16 cellular contexts compared by ENCODE assay signal in genomic region chr11:126630488-126630887, GRCh38.
DNase-seq lines count a peak whose midpoint lies in the region; ATAC-seq and TF ChIP-seq lines count a peak whose summit lies in the region.
"Had no signal": no experiment of that assay in that cellular context is flagged by ENCODE, and none has a peak within 500 bp of the region (broad histone marks: within the 10 kb centered on the region; RNA-seq: fewer than 3 reads in every experiment).

No MANE protein-coding gene starts in this region.

- H3K9ac ChIP-seq in neural cell (ENCODE audit: low read length), result peak overlapping the region; percentile 47
- H3K9ac ChIP-seq: BLaER1 had no signal

- H3K36me3 ChIP-seq in WERI-Rb-1 (no peaks in the 10 kb centered on the region), neural cell (ENCODE audit: insufficient read depth, low read length) (no peaks in the 10 kb centered on the region), upper lobe of right lung (no peaks in the 10 kb centered on the region)
- H3K36me3 ChIP-seq: BLaER1, HAP-1 had no signal

- no peak overlapping the region for H2AFZ ChIP-seq in neural cell (ENCODE audit: low read depth, low read length)

- H3K27me3 ChIP-seq in WERI-Rb-1 (ENCODE audit: insufficient read depth, low read depth, severe bottlenecking) (no peaks in the 10 kb centered on the region), neural cell (ENCODE audit: insufficient read depth, low read depth, low read length) (no peaks in the 10 kb centered on the region), upper lobe of right lung (no peaks in the 10 kb centered on the region)
- H3K27me3 ChIP-seq: BLaER1 had no signal

- intact Hi-C loops in upper lobe of right lung (cut with DNase I), result no loop called here

- TF ChIP-seq CTCF in WERI-Rb-1 (IDR thresholded peaks at IDR 0.05; ENCODE audit: low read depth, low read length), result no peak
- no peak for TF ChIP-seq CTCF in neural cell (IDR thresholded peaks at IDR 0.05; ENCODE audit: poor library complexity, severe bottlenecking)
- TF ChIP-seq CTCF in upper lobe of right lung (IDR thresholded peaks at IDR 0.05), result no peak

- H3K4me2 ChIP-seq in neural cell (ENCODE audit: low read length), result no peak overlapping the region

- H3K27ac ChIP-seq in WERI-Rb-1 (no peak overlapping the region; the same call in 1 of the 2 replicates), neural cell (ENCODE audit: low read length) (peak overlapping the region; percentile 80), upper lobe of right lung (no peak overlapping the region)

- no peaks in the 10 kb centered on the region for H3K4me1 ChIP-seq in upper lobe of right lung
- H3K4me1 ChIP-seq: HAP-1 had no signal

- no peaks in the 10 kb centered on the region for H3K27me3 Mint-ChIP-seq in activated naive CD8-positive, alpha-beta T cell treated with anti-CD3 and anti-CD28 coated beads for 36 hours

- DNase-seq in ELF-1 (ENCODE audit: low read depth, low spot score) (peak; percentile 69), WERI-Rb-1 (peak; percentile 57), upper lobe of right lung (no peak), NCI-H128 (lab: John Stamatoyannopoulos, UW; ENCODE audit: unreplicated experiment) (no peak), kidney tubule cell (ENCODE audit: low spot score) (no peak)
- no peak for DNase-seq in activated naive CD8-positive, alpha-beta T cell treated with anti-CD3 and anti-CD28 coated beads for 36 hours
- DNase-seq: 8988T; CD4-positive, alpha-beta memory T cell; DMS153; DMS79 treated with DMSO at 0.1 percent for 48 hours; IMR-90 had no signal

- H4K20me1 ChIP-seq in neural cell (ENCODE audit: insufficient read depth), result no peaks in the 10 kb centered on the region
- H4K20me1 ChIP-seq: BLaER1 had no signal

- no peak for TF ChIP-seq RAD21 in neural cell (conservative IDR thresholded peaks at IDR 0.05)

- H3K9me3 Mint-ChIP-seq in activated naive CD8-positive, alpha-beta T cell treated with anti-CD3 and anti-CD28 coated beads for 36 hours, result no peaks in the 10 kb centered on the region

- H3K27ac Mint-ChIP-seq in activated naive CD8-positive, alpha-beta T cell treated with anti-CD3 and anti-CD28 coated beads for 36 hours, result no peak overlapping the region
- H3K27ac Mint-ChIP-seq: CD14-positive monocyte; CD4-positive, alpha-beta memory T cell had no signal

- H3K4me3 ChIP-seq in WERI-Rb-1 (ENCODE audit: low read depth, low read length) (no peak overlapping the region), neural cell (ENCODE audit: low read length) (peak overlapping the region; percentile 34), upper lobe of right lung (no peak overlapping the region)
- H3K4me3 ChIP-seq: BLaER1, GM12878, HAP-1 had no signal

- no peaks in the 10 kb centered on the region for H3K9me2 ChIP-seq in neural cell (ENCODE audit: insufficient read depth, low read length)

- no peaks in the 10 kb centered on the region for H3K36me3 Mint-ChIP-seq in activated naive CD8-positive, alpha-beta T cell treated with anti-CD3 and anti-CD28 coated beads for 36 hours
- H3K36me3 Mint-ChIP-seq: CD14-positive monocyte; CD4-positive, alpha-beta memory T cell had no signal

- peak; percentile 6 for ATAC-seq in upper lobe of right lung
- ATAC-seq: GM12878 had no signal

- no peak overlapping the region for H3K4me3 Mint-ChIP-seq in activated naive CD8-positive, alpha-beta T cell treated with anti-CD3 and anti-CD28 coated beads for 36 hours
- H3K4me3 Mint-ChIP-seq: CD14-positive monocyte; CD4-positive, alpha-beta memory T cell had no signal

- no peaks in the 10 kb centered on the region for H3F3A ChIP-seq in neural cell (ENCODE audit: insufficient read depth, low read length, poor library complexity, severe bottlenecking)

- H3K9me3 ChIP-seq in WERI-Rb-1 (ENCODE audit: severe bottlenecking) (no peaks in the 10 kb centered on the region), neural cell (ENCODE audit: low read length) (no peaks in the 10 kb centered on the region), upper lobe of right lung (no peaks in the 10 kb centered on the region)
- H3K9me3 ChIP-seq: BLaER1, HAP-1 had no signal

- H3K4me1 Mint-ChIP-seq in activated naive CD8-positive, alpha-beta T cell treated with anti-CD3 and anti-CD28 coated beads for 36 hours, result no peaks in the 10 kb centered on the region
- H3K4me1 Mint-ChIP-seq: CD14-positive monocyte; CD4-positive, alpha-beta memory T cell had no signal

- TF ChIP-seq EP300 in neural cell (conservative IDR thresholded peaks at IDR 0.05; ENCODE audit: poor library complexity, severe bottlenecking), result no peak

- H3K79me2 ChIP-seq in neural cell (replicated peaks; ENCODE audit: insufficient read depth, low read length), result no peaks in the 10 kb centered on the region

TF ChIP-seq in neural cell, 6 proteins besides CTCF, POLR2A, EP300 and RAD21:
- no peak for TF ChIP-seq MXI1 (conservative IDR thresholded peaks at IDR 0.05; ENCODE audit: poor library complexity, severe bottlenecking)

Comparison
In these comparisons a context has a peak if more than half of its experiments do, and no peak if none do; other contexts are left out.
1. DNase-seq: peak in ELF-1 (single experiment) and WERI-Rb-1 (single experiment); none in upper lobe of right lung (single experiment), NCI-H128 (single experiment), activated naive CD8-positive, alpha-beta T cell treated with anti-CD3 and anti-CD28 coated beads for 36 hours (single experiment) and kidney tubule cell (single experiment).